14 cellular contexts compared by ENCODE assay signal in genomic region chr12:26803552-26803951, GRCh38. TPM values are rescaled to one million over a fixed set of nuclear protein-coding genes. Genes with fewer than 3 reads are reported as not detected.
DNase-seq lines count a peak whose midpoint lies in the region; FAIRE-seq and TF ChIP-seq lines count a peak whose summit lies in the region.
"Had no signal": no experiment of that assay in that cellular context is flagged by ENCODE, and none has a peak within 500 bp of the region (broad histone marks: within the 10 kb centered on the region; RNA-seq: fewer than 3 reads in every experiment).

No MANE protein-coding gene starts in this region.

- peak; percentile 31 for DNase-seq in AG04449 (ENCODE audit: low read depth, low spot score)
- peak; percentile 26 for DNase-seq in HT-29 (ENCODE audit: low spot score)
- DNase-seq in brain microvascular endothelial cell, result no peak
- DNase-seq in kidney epithelial cell (ENCODE audit: low read depth), result peak; percentile 37
- no peak for DNase-seq in stimulated activated CD4-positive, alpha-beta T cell treated with anti-CD3 and anti-CD28 coated beads, Interleukin-2, amount 100 ng/mL, for 48 hours
- no peak for DNase-seq in D721Med (ENCODE audit: insufficient read length, low spot score)
- no peak for DNase-seq in NCI-H748 treated with DMSO at 0.1 percent for 48 hours (lab: John Stamatoyannopoulos, UW)
- no peak for DNase-seq in testis
- DNase-seq: caudate nucleus, GDM1, left ventricle myocardium inferior, NCI-H69, occipital lobe had no signal

- TF ChIP-seq CTCF in AG04449 (IDR thresholded peaks at IDR 0.05; ENCODE audit: insufficient read depth, low read length, missing control alignments) (no peak), brain microvascular endothelial cell (IDR thresholded peaks at IDR 0.05; ENCODE audit: low read depth, low read length, missing control alignments) (no peak), kidney epithelial cell (IDR thresholded peaks at IDR 0.05; ENCODE audit: insufficient read depth, low read length, poor library complexity, severe bottlenecking) (no peak), D721Med (IDR thresholded peaks at IDR 0.05; ENCODE audit: insufficient read depth, missing control alignments) (no peak), testis (IDR thresholded peaks at IDR 0.05) (no peak)

- H3K4me1 ChIP-seq in testis, result no peaks in the 10 kb centered on the region
- H3K4me1 ChIP-seq: BLaER1 had no signal

- H3K27ac ChIP-seq in brain microvascular endothelial cell, result peak overlapping the region; percentile 16
- no peak overlapping the region for H3K27ac ChIP-seq in testis
- H3K27ac ChIP-seq: BLaER1, left ventricle myocardium inferior had no signal

- in situ Hi-C loops in brain microvascular endothelial cell (cut with HindIII; ENCODE audit: low pct_ligation_motif_present, low sequenced_read_pairs), result no loop called here

- POLR2A ChIA-PET in AG04449 (lab: Yijun Ruan, JAX), result no interaction called here

- TF ChIP-seq POLR2A in testis (IDR thresholded peaks at IDR 0.05), result no peak

- H3K36me3 ChIP-seq in brain microvascular endothelial cell (replicated peaks), result no peaks in the 10 kb centered on the region
- H3K36me3 ChIP-seq in kidney epithelial cell (ENCODE audit: control insufficient read depth, insufficient read depth, low read length), result no peaks in the 10 kb centered on the region
- no peaks in the 10 kb centered on the region for H3K36me3 ChIP-seq in testis (ENCODE audit: low read depth, missing control alignments)
- H3K36me3 ChIP-seq: BLaER1, left ventricle myocardium inferior had no signal

- no peak overlapping the region for H3K4me3 ChIP-seq in AG04449 (ENCODE audit: low read depth, low read length)
- H3K4me3 ChIP-seq in brain microvascular endothelial cell (ENCODE audit: low read depth, low read length), result no peak overlapping the region
- H3K4me3 ChIP-seq in kidney epithelial cell (ENCODE audit: low read depth, low read length), result no peak overlapping the region
- H3K4me3 ChIP-seq in testis, result no peak overlapping the region
- H3K4me3 ChIP-seq: BLaER1, left ventricle myocardium inferior had no signal

- WGBS in testis, 2 donors, result 47 to 49% methylated on average over 2 of the region's 2 CpGs

- CTCF ChIA-PET in AG04449 (lab: Yijun Ruan, JAX), result interaction anchor here (1.3 kb wide), 1 partner anchor 30 kb away, joined by 3 read pairs; the partner anchor contains the start of gene ITPR2

- intact Hi-C loops in testis (cut with DNase I; ENCODE audit: low total_unique reads), result no loop called here

- H3K27me3 ChIP-seq in brain microvascular endothelial cell (replicated peaks), result no peaks in the 10 kb centered on the region
- H3K27me3 ChIP-seq in kidney epithelial cell (ENCODE audit: control insufficient read depth, insufficient read depth, low read length), result no peaks in the 10 kb centered on the region
- H3K27me3 ChIP-seq in testis, result no peaks in the 10 kb centered on the region
- H3K27me3 ChIP-seq: BLaER1 had no signal

- no peaks in the 10 kb centered on the region for H3K9me3 ChIP-seq in testis
- H3K9me3 ChIP-seq: BLaER1, left ventricle myocardium inferior had no signal

- FAIRE-seq in D721Med (lab: Jason Lieb, UNC), result no peak

RNA-seq across cellular contexts. Expression of gene ITPR2, which starts 29.4 kb away (rescaled TPM):
- total RNA-seq in HT-29 (2014; rRNA removed; shearing (Covaris generic)), result 10.8 and 12.2 TPM in 2 replicates
- 16.3 and 19.9 TPM in 2 replicates for total RNA-seq in kidney epithelial cell
- 10 to 100 TPM; 56.9 to 60.6 TPM for total RNA-seq in testis
- 4.9 TPM for polyA plus RNA-seq in testis (ENCODE audit: insufficient read depth, low read depth, low replicate concordance)

Comparison
In these comparisons a context has a peak if more than half of its experiments do, and no peak if none do; other contexts are left out.
1. DNase-seq: peak in AG04449 (single experiment), HT-29 (single experiment) and kidney epithelial cell (single experiment); none in brain microvascular endothelial cell (single experiment), stimulated activated CD4-positive, alpha-beta T cell treated with anti-CD3 and anti-CD28 coated beads, Interleukin-2, amount 100 ng/mL, for 48 hours (0 of 2), D721Med (single experiment), NCI-H748 treated with DMSO at 0.1 percent for 48 hours (single experiment) and testis (single experiment).